In genomic region chr12:112676526-112676925, GRCh38 we compare ENCODE assay signal across 15 cellular contexts.
DNase-seq lines count a peak whose midpoint lies in the region; ATAC-seq and TF ChIP-seq lines count a peak whose summit lies in the region.
"Had no signal": no experiment of that assay in that cellular context is flagged by ENCODE, and none has a peak within 500 bp of the region (broad histone marks: within the 10 kb centered on the region; RNA-seq: fewer than 3 reads in every experiment).

No MANE protein-coding gene starts in this region.

- intact Hi-C loops in head of caudate nucleus (cut with DNase I) (no loop called here), vagina (cut with DNase I) (no loop called here), aorta (cut with DNase I) (no loop called here)
- intact Hi-C loops in CD4-positive, alpha-beta memory T cell (cut with micrococcal nuclease): no loop called here

- H3K27ac Mint-ChIP-seq in CD4-positive, alpha-beta memory T cell: no peak overlapping the region

- ATAC-seq in aorta (ENCODE audit: low FRiP score): no peak
- ATAC-seq: Panc1, SK-N-SH treated with all-trans-retinoic acid at 6 μM for 48 hours had no signal

- no peaks in the 10 kb centered on the region for H3K9me3 Mint-ChIP-seq in CD4-positive, alpha-beta memory T cell

- POLR2A ChIA-PET in CD4-positive, alpha-beta memory T cell (lab: Charles Lee; ENCODE audit: partially characterized antibody): no interaction called here

- TF ChIP-seq POLR2A in vagina (IDR thresholded peaks at IDR 0.05): no peak

- no peak overlapping the region for H3K27ac ChIP-seq in vagina
- H3K27ac ChIP-seq in aorta (ENCODE audit: low read depth in 1 of 2, low read length in 2 of 2): no peak overlapping the region
- H3K27ac ChIP-seq in CD4-positive, alpha-beta memory T cell (ENCODE audit: low read depth, low read length): no peak overlapping the region
- H3K27ac ChIP-seq: BLaER1 had no signal

- DNase-seq in NCI-H187 treated with DMSO at 0.1 percent for 48 hours (lab: John Stamatoyannopoulos, UW) (peak; percentile 78), NCI-H69 (lab: John Stamatoyannopoulos, UW) (peak; percentile 27), head of caudate nucleus (peak in 26 of 42 donors; percentile 2 to 73 (median 25)), retina (peak; percentile 54), vagina (ENCODE audit: extremely low spot score in 2 of 2) (no peak), aorta (no peak)
- no peak for DNase-seq in CD4-positive, alpha-beta memory T cell
- DNase-seq: MG63, NCI-H1105, NCI-H2029 treated with DMSO at 0.1 percent for 48 hours, NCI-H345, Right ventricle myocardium superior had no signal

- H3K36me3 ChIP-seq in vagina: no peaks in the 10 kb centered on the region
- no peaks in the 10 kb centered on the region for H3K36me3 ChIP-seq in aorta (ENCODE audit: control insufficient read depth in 1 of 2, insufficient read depth in 2 of 2, low read length in 1 of 2)
- no peaks in the 10 kb centered on the region for H3K36me3 ChIP-seq in CD4-positive, alpha-beta memory T cell (ENCODE audit: insufficient read depth, low read length)
- H3K36me3 ChIP-seq: BLaER1, MG63 had no signal

- peaks cover 22 to 28% of the 10 kb centered on the region in 2 donors for H3K27me3 Mint-ChIP-seq in CD4-positive, alpha-beta memory T cell

- H3K4me1 ChIP-seq in vagina (no peaks in the 10 kb centered on the region), aorta (ENCODE audit: control insufficient read depth in 1 of 2, insufficient read depth in 2 of 2, low read length in 2 of 2) (no peaks in the 10 kb centered on the region)
- no peaks in the 10 kb centered on the region for H3K4me1 ChIP-seq in CD4-positive, alpha-beta memory T cell (ENCODE audit: insufficient read depth, low read length)
- H3K4me1 ChIP-seq: BLaER1 had no signal

- no peaks in the 10 kb centered on the region for H3K4me1 Mint-ChIP-seq in CD4-positive, alpha-beta memory T cell

- no peak for TF ChIP-seq CTCF in vagina (IDR thresholded peaks at IDR 0.05)

- H3K9me3 ChIP-seq in vagina (no peaks in the 10 kb centered on the region), aorta (ENCODE audit: control insufficient read depth, low read length) (peaks cover 3% of the 10 kb centered on the region)
- no peaks in the 10 kb centered on the region for H3K9me3 ChIP-seq in CD4-positive, alpha-beta memory T cell (ENCODE audit: control insufficient read depth in 1 of 2, low read length in 2 of 2)
- H3K9me3 ChIP-seq: BLaER1, MG63 had no signal

- CTCF ChIA-PET in CD4-positive, alpha-beta memory T cell (lab: Charles Lee; ENCODE audit: partially characterized antibody): no interaction called here

- H3K4me3 Mint-ChIP-seq in CD4-positive, alpha-beta memory T cell: no peak overlapping the region

- H3K27me3 ChIP-seq in vagina: no peaks in the 10 kb centered on the region
- H3K27me3 ChIP-seq in aorta (ENCODE audit: control insufficient read depth in 1 of 2, insufficient read depth in 2 of 2, low read length in 1 of 2): no peaks in the 10 kb centered on the region
- H3K27me3 ChIP-seq in CD4-positive, alpha-beta memory T cell (ENCODE audit: insufficient read depth, low read length): no peaks in the 10 kb centered on the region
- H3K27me3 ChIP-seq: BLaER1 had no signal

- H3K4me3 ChIP-seq in vagina (no peak overlapping the region), aorta (ENCODE audit: low read length in 2 of 2) (no peak overlapping the region)
- H3K4me3 ChIP-seq in CD4-positive, alpha-beta memory T cell (ENCODE audit: low read length in 2 of 2): no peak overlapping the region
- H3K4me3 ChIP-seq: BLaER1, MG63 had no signal

- 28 to 37% methylated on average over 4 of the region's 4 CpGs for WGBS in aorta, 2 donors

- no peaks in the 10 kb centered on the region for H3K36me3 Mint-ChIP-seq in CD4-positive, alpha-beta memory T cell

Comparison
In these comparisons a context has a peak if more than half of its experiments do, and no peak if none do; other contexts are left out.
1. DNase-seq: peak in NCI-H187 treated with DMSO at 0.1 percent for 48 hours (single experiment), NCI-H69 (single experiment), head of caudate nucleus (26 of 42) and retina (single experiment); none in vagina (0 of 2), aorta (0 of 2) and CD4-positive, alpha-beta memory T cell (0 of 5).